16 cellular contexts compared by ENCODE assay signal in genomic region chr10:71254834-71255539, GRCh38. TPM values are rescaled to one million over a fixed set of nuclear protein-coding genes. Genes with fewer than 3 reads are reported as not detected.
DNase-seq lines count a peak whose midpoint lies in the region; ATAC-seq, FAIRE-seq and TF ChIP-seq lines count a peak whose summit lies in the region.
"Had no signal": no experiment of that assay in that cellular context is flagged by ENCODE, and none has a peak within 500 bp of the region (broad histone marks: within the 10 kb centered on the region; RNA-seq: fewer than 3 reads in every experiment).

No MANE protein-coding gene starts in this region.

- H3K4me3 ChIP-seq in cardiac muscle cell (no peak overlapping the region), right atrium auricular region (no peak overlapping the region), K562 (no peak overlapping the region), mesenchymal stem cell (ENCODE audit: insufficient read depth in 1 of 2, low read depth in 1 of 2, low read length in 2 of 2) (peak overlapping the region in 1 of 2 experiments; percentile 16), transverse colon (no peak overlapping the region), upper lobe of left lung (no peak overlapping the region)
- H3K4me3 ChIP-seq: MG63 had no signal

- no peak for FAIRE-seq in K562 (lab: Jason Lieb, UNC)
- FAIRE-seq: G401.6 had no signal

- whole genome bisulfite sequencing in K562 (ENCODE audit: insufficient coverage, low coverage, missing lambda C conversion rate) = 12% methylated on average over 9 of the region's 9 CpGs
- WGBS in mesenchymal stem cell = 87% methylated on average over 9 of the region's 9 CpGs
- 58 to 69% methylated on average over 7 to 9 of the region's 9 CpGs for WGBS in transverse colon (ENCODE audit: low coverage in 1 of 2), 2 donors
- 75 to 86% methylated on average over 9 of the region's 9 CpGs for WGBS in upper lobe of left lung, 2 donors

- no peaks in the 10 kb centered on the region for H3K9me3 ChIP-seq in cardiac muscle cell (ENCODE audit: low read depth)
- no peaks in the 10 kb centered on the region for H3K9me3 ChIP-seq in right atrium auricular region
- no peaks in the 10 kb centered on the region for H3K9me3 ChIP-seq in K562 (replicated peaks; ENCODE audit: control insufficient read depth, insufficient read depth, low read depth, low read length)
- no peaks in the 10 kb centered on the region for H3K9me3 ChIP-seq in mesenchymal stem cell (ENCODE audit: control insufficient read depth, low read length)
- H3K9me3 ChIP-seq in transverse colon = no peaks in the 10 kb centered on the region
- H3K9me3 ChIP-seq in upper lobe of left lung = no peaks in the 10 kb centered on the region
- H3K9me3 ChIP-seq: MG63 had no signal

- peak overlapping the region; percentile 18 to 29 for H3K18ac ChIP-seq in mesenchymal stem cell (ENCODE audit: low read depth in 1 of 2, low read length in 2 of 2)

- peak overlapping the region in 1 of 2 experiments; percentile 6 for H2BK12ac ChIP-seq in mesenchymal stem cell (ENCODE audit: low read length in 2 of 2)

- in situ Hi-C loops in K562 (cut with MboI) (no loop called here), transverse colon (cut with MboI; ENCODE audit: low pct_ligation_motif_present in 1 of 4, low pct_unique_long_range_greater_than_20kb in 1 of 4, low sequenced_read_pairs in 3 of 4) (no loop called here)

- H3K23ac ChIP-seq in mesenchymal stem cell (ENCODE audit: low read length in 2 of 2) = no peak overlapping the region

- intact Hi-C loops in K562 (cut with micrococcal nuclease) = no loop called here
- intact Hi-C loops in transverse colon (cut with DNase I; ENCODE audit: low total_unique reads) = no loop called here

- no peak overlapping the region for H4K8ac ChIP-seq in mesenchymal stem cell (ENCODE audit: low read length)

- H3K9me1 ChIP-seq in K562 (ENCODE audit: control insufficient read depth, insufficient read depth, low read length) = no peaks in the 10 kb centered on the region

- TF ChIP-seq CTCF in cardiac muscle cell (IDR thresholded peaks at IDR 0.05; ENCODE audit: low read depth, low read length) (no peak), right atrium auricular region (IDR thresholded peaks at IDR 0.05) (no peak), K562 (IDR thresholded peaks at IDR 0.05 in 2 of 3, conservative IDR thresholded peaks at IDR 0.05 in 1 of 3; ENCODE audit: insufficient read depth in 2 of 3, low read depth in 1 of 3, low read length in 3 of 3) (no peak), transverse colon (IDR thresholded peaks at IDR 0.05) (no peak), upper lobe of left lung (IDR thresholded peaks at IDR 0.05) (no peak)

- POLR2A ChIA-PET in K562 (lab: Yijun Ruan, JAX) = interaction anchor here (1.2 to 2.4 kb wide), 3 partner anchors 8 to 10 kb away, joined by 3 to 15 read pairs (median 4); no protein-coding TSS in a partner anchor

- no peak for TF ChIP-seq RAD21 in K562 (CRISPR knock-in tag; conservative IDR thresholded peaks at IDR 0.05 in 1 of 2, IDR thresholded peaks at IDR 0.05 in 1 of 2)

- TF ChIP-seq EP300 in K562 (IDR thresholded peaks at IDR 0.05; ENCODE audit: low read length) (no peak), transverse colon (IDR thresholded peaks at IDR 0.05; ENCODE audit: low read depth) (no peak), upper lobe of left lung (IDR thresholded peaks at IDR 0.05) (no peak)

- H2BK15ac ChIP-seq in mesenchymal stem cell (ENCODE audit: low read depth, poor library complexity, severe bottlenecking) = no peak overlapping the region

- H3K9ac ChIP-seq in K562 (ENCODE audit: insufficient read depth in 1 of 2, low read depth in 2 of 2, low read length in 2 of 2) = no peak overlapping the region
- H3K9ac ChIP-seq in mesenchymal stem cell (ENCODE audit: low read length) = peak overlapping the region; percentile 36

- no peak overlapping the region for H2BK5ac ChIP-seq in mesenchymal stem cell (ENCODE audit: low read depth, low read length, poor library complexity, severe bottlenecking)

- H4K20me1 ChIP-seq in K562 (replicated peaks; ENCODE audit: control insufficient read depth, insufficient read depth, low read length) = peaks cover 3% of the 10 kb centered on the region; the same call in 1 of the 2 replicates

- H2BK120ac ChIP-seq in mesenchymal stem cell (ENCODE audit: low read depth, low read length) = no peak overlapping the region

- H4K91ac ChIP-seq in mesenchymal stem cell (ENCODE audit: low read length) = no peak overlapping the region

- DNase-seq in cardiac muscle cell (ENCODE audit: low read depth in 1 of 2, low spot score in 1 of 2) = no peak
- no peak for DNase-seq in right atrium auricular region (ENCODE audit: low spot score)
- DNase-seq in K562 (ENCODE audit: extremely low read depth in 1 of 4, low spot score in 3 of 4) = no peak
- DNase-seq in mesenchymal stem cell = no peak
- DNase-seq in transverse colon = no peak
- DNase-seq in DMS114 treated with DMSO at 0.1 percent for 48 hours (lab: John Stamatoyannopoulos, UW; ENCODE audit: unreplicated experiment) = no peak
- no peak for DNase-seq in activated CD8-positive, alpha-beta memory T cell treated with anti-CD3 and anti-CD28 coated beads, Interleukin-2, amount 50 U/mL, for 48 hours
- DNase-seq in upper lobe of left lung = no peak
- DNase-seq: 8988T; activated CD8-positive, alpha-beta T cell treated with anti-CD3 and anti-CD28 coated beads for 36 hours; activated naive CD4-positive, alpha-beta T cell treated with Interleukin-2 at 50 U/mL for 16 hours; activated T-cell treated with anti-CD3 and anti-CD28 coated beads, Interleukin-2, amount 50 U/mL, for 24 hours; foreskin keratinocyte; T1000 had no signal

- BruUV-seq in K562 (replicated peaks; lab: Mats Ljungman, UMichigan) = no TSS peak

- no peak overlapping the region for H2AFZ ChIP-seq in K562 (ENCODE audit: low read depth, low read length)
- no peak overlapping the region for H2AFZ ChIP-seq in mesenchymal stem cell (ENCODE audit: low read depth, low read length)

- no peak for ATAC-seq in K562
- ATAC-seq in upper lobe of left lung (ENCODE audit: low FRiP score in 2 of 2) = no peak

- peak overlapping the region in 1 of 2 experiments; percentile 29 for H3K14ac ChIP-seq in mesenchymal stem cell (ENCODE audit: low read length in 2 of 2)

- CTCF ChIA-PET in K562 (lab: Yijun Ruan, JAX; ENCODE audit: low intra/inter-chr PET ratio) = no interaction called here

- H3K4me2 ChIP-seq in K562 (ENCODE audit: insufficient read depth, low read length) (no peak overlapping the region), mesenchymal stem cell (ENCODE audit: low read length, poor library complexity, severe bottlenecking) (no peak overlapping the region)

- H3K27me3 ChIP-seq in cardiac muscle cell (no peaks in the 10 kb centered on the region), right atrium auricular region (no peaks in the 10 kb centered on the region), K562 (ENCODE audit: control insufficient read depth in 2 of 2, insufficient read depth in 2 of 2, low read length in 2 of 2) (peaks cover 0 to 25% of the 10 kb centered on the region in 2 experiments; a peak in 2 of 5 replicates), mesenchymal stem cell (ENCODE audit: control insufficient read depth in 1 of 2, insufficient read depth in 1 of 2, low read length in 2 of 2) (peaks cover 0 to 33% of the 10 kb centered on the region in 2 experiments), transverse colon (no peaks in the 10 kb centered on the region), upper lobe of left lung (no peaks in the 10 kb centered on the region)
- H3K27me3 ChIP-seq: MG63 had no signal

- H3K4ac ChIP-seq in mesenchymal stem cell (ENCODE audit: low read depth in 1 of 2, low read length in 2 of 2) = peak overlapping the region; percentile 15 to 24

- H3K79me2 ChIP-seq in K562 (ENCODE audit: control insufficient read depth, insufficient read depth, low read length) = no peaks in the 10 kb centered on the region

- peaks cover 52% of the 10 kb centered on the region for H3K4me1 ChIP-seq in cardiac muscle cell (ENCODE audit: low read depth)
- H3K4me1 ChIP-seq in right atrium auricular region = peaks cover 0 to 80% of the 10 kb centered on the region in 2 donors
- H3K4me1 ChIP-seq in K562 (replicated peaks in 1 of 2; ENCODE audit: control insufficient read depth in 2 of 2, insufficient read depth in 2 of 2, low read length in 2 of 2) = peaks cover 7 to 11% of the 10 kb centered on the region in 2 experiments; a peak in 4 of 5 replicates
- H3K4me1 ChIP-seq in mesenchymal stem cell (ENCODE audit: control insufficient read depth, insufficient read depth, low read depth, low read length) = peaks cover 4% of the 10 kb centered on the region
- peaks cover 28 to 81% (median 58%) of the 10 kb centered on the region in 4 donors for H3K4me1 ChIP-seq in transverse colon
- peaks cover 27 to 37% (median 34%) of the 10 kb centered on the region in 4 donors for H3K4me1 ChIP-seq in upper lobe of left lung
- H3K4me1 ChIP-seq: foreskin keratinocyte had no signal

- no peak overlapping the region for H2AK5ac ChIP-seq in mesenchymal stem cell (ENCODE audit: low read length, severe bottlenecking)

- no peaks in the 10 kb centered on the region for H3K36me3 ChIP-seq in cardiac muscle cell
- H3K36me3 ChIP-seq in right atrium auricular region = no peaks in the 10 kb centered on the region
- H3K36me3 ChIP-seq in K562 (ENCODE audit: control insufficient read depth, insufficient read depth, low read length) = no peaks in the 10 kb centered on the region
- no peaks in the 10 kb centered on the region for H3K36me3 ChIP-seq in mesenchymal stem cell (ENCODE audit: control insufficient read depth in 1 of 2, insufficient read depth in 2 of 2, low read depth in 1 of 2, low read length in 2 of 2)
- no peaks in the 10 kb centered on the region for H3K36me3 ChIP-seq in transverse colon
- no peaks in the 10 kb centered on the region for H3K36me3 ChIP-seq in upper lobe of left lung

- TF ChIP-seq POLR2A in K562 (conservative IDR thresholded peaks at IDR 0.05) (no peak), transverse colon (IDR thresholded peaks at IDR 0.05) (no peak), upper lobe of left lung (IDR thresholded peaks at IDR 0.05) (no peak)

- peak overlapping the region; percentile 71 for H3K27ac ChIP-seq in cardiac muscle cell
- peak overlapping the region in 1 of 2 donors; percentile 3 for H3K27ac ChIP-seq in right atrium auricular region
- H3K27ac ChIP-seq in K562 (ENCODE audit: extremely low read depth, low read depth, low read length) = no peak overlapping the region
- no peak overlapping the region for H3K27ac ChIP-seq in mesenchymal stem cell (ENCODE audit: low read length, poor library complexity, severe bottlenecking)
- H3K27ac ChIP-seq in transverse colon = peak overlapping the region; percentile 77 to 86 (median 80)
- no peak overlapping the region for H3K27ac ChIP-seq in upper lobe of left lung
- H3K27ac ChIP-seq: foreskin keratinocyte had no signal

- H3K79me1 ChIP-seq in mesenchymal stem cell (replicated peaks; ENCODE audit: low read length, poor library complexity, severe bottlenecking) = no peaks in the 10 kb centered on the region

RNA-seq across cellular contexts. Expression of gene UNC5B, which starts 42.6 kb away (rescaled TPM):
- 112 and 172 TPM in 2 replicates for total RNA-seq in cardiac muscle cell
- polyA plus RNA-seq in cardiac muscle cell = 73.3 and 98.3 TPM in 2 replicates
- total RNA-seq in right atrium auricular region = 10 to 100 TPM; 10.9 to 29.2 TPM
- 1.5 and 4.5 TPM in 2 replicates for total RNA-seq in K562 (2011; cell fraction: chromatin; rRNA removed; ENCODE audit: low replicate concordance)
- total RNA-seq in K562 (2011; cell fraction: nucleolus; rRNA removed) = 3.7 and 5.2 TPM in 2 replicates
- 3.3 and 3.7 TPM in 2 replicates for total RNA-seq in K562 (2011; cell fraction: nucleoplasm; rRNA removed)
- total RNA-seq in K562 (2014; rRNA removed) = 5.0 and 6.5 TPM in 2 replicates
- 1.7 and 2.1 TPM in 2 replicates for total RNA-seq in K562 (2014; rRNA removed; fragmentation: Illumina TruSeq; extraction: Trizol)
- 2.0 and 2.5 TPM in 2 replicates for total RNA-seq in K562 (2015; rRNA removed; fragmentation: Illumina TruSeq; extraction: Trizol)
- 7.6 and 8.4 TPM in 2 replicates for total RNA-seq in K562 (2021)
- polyA plus RNA-seq in K562 (2011; rRNA removed) = 1.1 and 1.9 TPM in 2 replicates
- 1.7 and 2.5 TPM in 2 replicates for polyA plus RNA-seq in K562 (2011; cell fraction: cytosol; rRNA removed)
- polyA plus RNA-seq in K562 (2011; cell fraction: nucleus; rRNA removed) = 4.6 and 5.8 TPM in 2 replicates
- polyA plus RNA-seq in K562 (2012) = 7.0 and 71.7 TPM in 2 replicates
- polyA plus RNA-seq in K562 (2014; fragmentation: Illumina TruSeq; extraction: Trizol) = 5.4 and 7.2 TPM in 2 replicates
- polyA plus RNA-seq in K562 (2014; fragmentation: Nextera tagmentation; extraction: Ambion mirVana) = under 1 TPM; 0.10 to 0.11 TPM
- 5.7 TPM in 2 replicates for polyA plus RNA-seq in K562 (2014; rRNA removed)
- 0.57 and 0.95 TPM in 2 replicates for polyA minus RNA-seq in K562 (2011; rRNA and poly(A)+ RNA removed)
- polyA minus RNA-seq in K562 (2011; cell fraction: cytosol; rRNA and poly(A)+ RNA removed) = 1.2 and 1.5 TPM in 2 replicates
- 1.1 and 1.3 TPM in 2 replicates for polyA minus RNA-seq in K562 (2011; cell fraction: nucleus; rRNA and poly(A)+ RNA removed)
- 40.6 TPM for polyA plus RNA-seq in mesenchymal stem cell (2013, experiment 1 of 2)
- polyA plus RNA-seq in mesenchymal stem cell (2013, experiment 2 of 2) = 38.6 TPM
- total RNA-seq in transverse colon = 10 to 100 TPM; 12.3 to 74.1 (median 41.2) TPM
- total RNA-seq in upper lobe of left lung = 10 to 100 TPM in 4 of 6 donors, 1 to 10 TPM in 2; 8.4 to 27.7 (median 20.5) TPM

Comparison
In these comparisons a context has a peak if more than half of its experiments do, and no peak if none do; other contexts are left out.
1. H3K27ac ChIP-seq: peak in cardiac muscle cell (single experiment) and transverse colon (4 of 4); none in K562 (single experiment), mesenchymal stem cell (single experiment) and upper lobe of left lung (0 of 4).